Comparison of ENCODE assay signal across 8 cellular contexts in genomic region chr1:219173758-219174671, GRCh38. TPM values are rescaled to one million over a fixed set of nuclear protein-coding genes. Genes with fewer than 3 reads are reported as not detected.
A peak's percentile ranks its signal among the peaks of the same experiment; 100 is the strongest.
DNase-seq lines count a peak whose midpoint lies in the region; FAIRE-seq and TF ChIP-seq lines count a peak whose summit lies in the region.

TSS of gene LYPLAL1 (plus strand) at chr1:219173878. CDS start at chr1:219173891, 13 bp downstream.

- in situ Hi-C loops in SK-MEL-5 (cut with HindIII; ENCODE audit: low pct_unique_long_range_greater_than_20kb, low sequenced_read_pairs): no loop called here

- H3K9me3 ChIP-seq in MM.1S (replicated peaks; ENCODE audit: insufficient read depth, low read length) (no peaks in the 10 kb centered on the region), neutrophil (no peaks in the 10 kb centered on the region)

- H3K36me3 ChIP-seq in MM.1S (replicated peaks; ENCODE audit: insufficient read depth, low read length) (no peaks in the 10 kb centered on the region), neutrophil (no peaks in the 10 kb centered on the region)

- peak within 1 kb of the TSS; percentile 78 for H3K9ac ChIP-seq in MM.1S (ENCODE audit: low read length)

- H3K4me1 ChIP-seq in MM.1S (ENCODE audit: low read length): peaks cover 19% of the 10 kb centered on the region
- peaks cover 16 to 25% of the 10 kb centered on the region in 2 experiments for H3K4me1 ChIP-seq in neutrophil (ENCODE audit: control insufficient read depth in 1 of 2, insufficient read depth in 1 of 2, low read depth in 1 of 2, low read length in 1 of 2)

- TF ChIP-seq CTCF in MM.1S (IDR thresholded peaks at IDR 0.05; ENCODE audit: low read length) (peak; percentile 33), neutrophil (IDR thresholded peaks at IDR 0.05) (no peak), subcutaneous adipose tissue (IDR thresholded peaks at IDR 0.05; ENCODE audit: low read depth) (no peak)

- DNase-seq in GM04503 (ENCODE audit: low read depth) (peak; percentile 36), HCEC 1CT (peak; percentile 86), MM.1S (peak; percentile 96), SK-MEL-5 (ENCODE audit: low read depth, low spot score) (peak; percentile 85), frontal cortex (ENCODE audit: low spot score in 2 of 2) (peak; percentile 76 to 79)
- peak; percentile 88 for DNase-seq in activated naive CD4-positive, alpha-beta T cell treated with Interleukin-2 at 50 U/mL for 16 hours

- peaks cover 18% of the 10 kb centered on the region for H3K79me2 ChIP-seq in MM.1S (ENCODE audit: low read length)

- no peaks in the 10 kb centered on the region for H4K20me1 ChIP-seq in MM.1S (ENCODE audit: insufficient read depth, low read length)

- peak within 1 kb of the TSS; percentile 78 for H3K4me2 ChIP-seq in MM.1S (ENCODE audit: low read depth, low read length)

- FAIRE-seq in frontal cortex (lab: Jason Lieb, UNC): no peak

- H3K27me3 ChIP-seq in MM.1S (replicated peaks; ENCODE audit: insufficient read depth, low read length): no peaks in the 10 kb centered on the region
- H3K27me3 ChIP-seq in neutrophil: no peaks in the 10 kb centered on the region

- peak within 1 kb of the TSS; percentile 83 for H3K4me3 ChIP-seq in MM.1S (ENCODE audit: low read length)
- H3K4me3 ChIP-seq in neutrophil (ENCODE audit: low read depth in 1 of 2, low read length in 1 of 2): peak within 1 kb of the TSS; percentile 75 to 89

- H3F3A ChIP-seq in MM.1S (ENCODE audit: insufficient read depth, low read length): 0 out of 2 replicates have a peak, but pooled peaks cover 4% of the 10 kb centered on the region

- peak within 1 kb of the TSS; percentile 50; the same call in 1 of the 2 replicates for H3K27ac ChIP-seq in MM.1S (ENCODE audit: low read length)
- H3K27ac ChIP-seq in neutrophil: peak within 1 kb of the TSS; percentile 82

- no peaks in the 10 kb centered on the region for H3K9me2 ChIP-seq in MM.1S (replicated peaks; ENCODE audit: insufficient read depth, low read length)

- peak within 1 kb of the TSS; percentile 81 for H2AFZ ChIP-seq in MM.1S (ENCODE audit: low read length)

RNA-seq across cellular contexts. Expression of gene LYPLAL1, which starts in this region (rescaled TPM):
- total RNA-seq in SK-MEL-5 (2014; rRNA removed; shearing (Covaris generic)): 29.8 and 49.6 TPM in 2 replicates
- polyA plus RNA-seq in SK-MEL-5 (2015; cell fraction: cytosol; rRNA removed): 16.4 and 17.7 TPM in 2 replicates
- 59.6 and 67.2 TPM in 2 replicates for polyA plus RNA-seq in SK-MEL-5 (2015; cell fraction: nucleus; rRNA removed)
- total RNA-seq in frontal cortex: 42.4 TPM
- total RNA-seq in subcutaneous adipose tissue: 10 to 100 TPM; 26.3 to 37.7 (median 31.4) TPM

Comparison
In these comparisons a context has a peak if more than half of its experiments do, and no peak if none do; other contexts are left out.
1. Peak in every context shown above with its lines: DNase-seq, H3K4me3 ChIP-seq and H3K27ac ChIP-seq.
2. DNase-seq: peak in every context shown above with its lines; median percentile 96 in MM.1S; 88 in activated naive CD4-positive, alpha-beta T cell treated with Interleukin-2 at 50 U/mL for 16 hours; 86 in HCEC 1CT; 85 in SK-MEL-5; 78 in frontal cortex; 36 in GM04503.